In the genomic region with DNA sequence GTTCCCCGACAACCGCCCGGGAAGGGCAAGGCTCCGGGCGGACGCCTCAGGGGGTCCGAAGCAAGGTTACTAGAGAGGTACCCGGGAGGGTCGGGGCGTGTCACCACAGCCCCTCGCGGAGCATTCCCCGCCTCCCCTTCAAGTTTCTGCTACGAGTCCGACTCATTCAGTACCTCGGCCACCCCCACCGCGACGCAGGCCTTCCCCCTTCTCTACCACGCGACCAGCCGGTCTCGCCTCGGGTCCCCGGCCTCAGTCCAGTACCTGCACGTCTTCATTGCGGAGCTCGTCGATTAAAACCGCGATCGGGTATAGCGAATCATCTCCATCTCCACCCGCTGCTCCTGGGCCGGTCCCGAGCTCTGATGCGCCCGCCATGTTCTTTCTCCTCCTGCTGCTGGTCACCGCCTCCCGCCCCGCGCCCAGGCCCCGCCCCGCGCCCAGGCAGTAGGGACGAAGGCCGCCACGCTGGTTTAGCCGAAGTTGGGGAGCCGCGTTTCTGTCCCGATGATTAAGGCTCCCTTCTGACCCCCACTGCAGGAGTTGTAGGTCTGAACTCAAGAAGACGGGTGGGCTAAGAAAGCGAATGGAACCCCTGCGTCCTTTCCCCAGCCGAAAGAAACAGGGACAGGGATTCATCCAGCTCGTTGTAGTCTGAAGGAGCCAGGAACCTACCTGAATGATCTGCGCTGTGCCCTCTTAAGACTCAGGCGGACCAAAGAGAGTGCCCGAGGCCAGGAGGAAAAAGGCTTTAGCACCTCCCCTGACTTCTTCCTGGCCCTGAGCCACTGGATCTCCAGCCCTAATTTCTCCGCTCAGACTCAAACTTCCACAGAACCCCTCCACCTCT, we compare ENCODE assay signal across 8 cellular contexts. TPM values are rescaled to one million over a fixed set of nuclear protein-coding genes. Genes with fewer than 3 reads are reported as not detected.
A peak's percentile ranks its signal among the peaks of the same experiment; 100 is the strongest.
DNase-seq lines count a peak whose midpoint lies in the region; ATAC-seq and TF ChIP-seq lines count a peak whose summit lies in the region.

Gene PPP2R1B (minus strand): TSS at position 406 of the 850 bp plus-strand sequence. CDS start 28 bp downstream, at position 378.

- peaks cover 43% of the 10 kb centered on the region for H3K79me2 ChIP-seq in mammary epithelial cell (ENCODE audit: insufficient read depth, low read length)
- peaks cover 23% of the 10 kb centered on the region for H3K79me2 ChIP-seq in smooth muscle cell (ENCODE audit: low read depth)

- H3K27me3 ChIP-seq in mammary epithelial cell (ENCODE audit: insufficient read depth, low read length) (no peaks in the 10 kb centered on the region), smooth muscle cell (ENCODE audit: low read depth) (no peaks in the 10 kb centered on the region)

- dilution Hi-C loops in mammary epithelial cell (cut with HindIII; ENCODE audit: low sequenced_read_pairs) = no loop called here

- no peaks in the 10 kb centered on the region for H3K36me3 ChIP-seq in mammary epithelial cell (ENCODE audit: insufficient read depth, low read length)
- no peaks in the 10 kb centered on the region for H3K36me3 ChIP-seq in smooth muscle cell (ENCODE audit: low read depth)

- no peaks in the 10 kb centered on the region for H3K9me3 ChIP-seq in mammary epithelial cell (replicated peaks; ENCODE audit: insufficient read depth, low read length)
- H3K9me3 ChIP-seq in smooth muscle cell (replicated peaks; ENCODE audit: low read depth) = no peaks in the 10 kb centered on the region

- CTCF ChIA-PET in mammary epithelial cell (lab: Charles Lee; ENCODE audit: low non-redundant PET) = no interaction called here

- H3K27ac ChIP-seq in mammary epithelial cell (ENCODE audit: insufficient read depth, low read depth, low read length) (peak within 1 kb of the TSS; percentile 78), smooth muscle cell (ENCODE audit: low read depth) (peak within 1 kb of the TSS; percentile 51)

- H3K4me3 ChIP-seq in WI38 (ENCODE audit: low read depth, low read length) (peak within 1 kb of the TSS; percentile 90), mammary epithelial cell (replicated peaks in 1 of 3; ENCODE audit: insufficient read depth in 1 of 3, low read depth in 2 of 3, low read length in 3 of 3) (peak within 1 kb of the TSS; percentile 77 to 98 (median 97)), smooth muscle cell (peak within 1 kb of the TSS; percentile 84)

- H3K4me1 ChIP-seq in mammary epithelial cell (ENCODE audit: insufficient read depth, low read length) = peaks cover 19% of the 10 kb centered on the region
- H3K4me1 ChIP-seq in smooth muscle cell (ENCODE audit: low read depth) = peaks cover 16% of the 10 kb centered on the region

- no peaks in the 10 kb centered on the region for H3F3A ChIP-seq in smooth muscle cell (ENCODE audit: low read depth)

- peak; percentile 54 for DNase-seq in A172 (ENCODE audit: low spot score)
- peak; percentile 83 for DNase-seq in NCI-H2171 treated with DMSO at 0.1 percent for 48 hours (lab: John Stamatoyannopoulos, UW)
- peak; percentile 81 for DNase-seq in mammary epithelial cell
- DNase-seq in iPS-NIHi11 (ENCODE audit: low spot score) = peak; percentile 96
- DNase-seq in smooth muscle cell (lab: John Stamatoyannopoulos, UW; ENCODE audit: unreplicated experiment) = peak; percentile 70

- WGBS in mammary epithelial cell (ENCODE audit: low coverage, missing lambda C conversion rate) = 1% methylated on average over 20 of the region's 61 CpGs
- under 1% methylated on average over 49 of the region's 61 CpGs for WGBS in smooth muscle cell (ENCODE audit: low lambda C conversion rate)

- H4K20me1 ChIP-seq in mammary epithelial cell (ENCODE audit: insufficient read depth, low read length) (no peaks in the 10 kb centered on the region), smooth muscle cell (ENCODE audit: low read depth) (no peaks in the 10 kb centered on the region)

- ATAC-seq in GM18520 (IDR thresholded peaks at IDR 0.05; ENCODE audit: unreplicated experiment) = peak; percentile 46
- peak; percentile 80 for ATAC-seq in HG03064 (IDR thresholded peaks at IDR 0.05; ENCODE audit: low read depth, unreplicated experiment)

- TSS peak; percentile 70 for BruUV-seq in mammary epithelial cell (replicated peaks; lab: Mats Ljungman, UMichigan)

- in situ Hi-C loops in mammary epithelial cell (cut with MboI; ENCODE audit: low sequenced_read_pairs in 2 of 2) = no loop called here

- peak within 1 kb of the TSS; percentile 80 for H3K4me2 ChIP-seq in mammary epithelial cell (ENCODE audit: insufficient read depth, low read depth, low read length)
- H3K4me2 ChIP-seq in smooth muscle cell = peak within 1 kb of the TSS; percentile 92

- TF ChIP-seq CTCF in WI38 (IDR thresholded peaks at IDR 0.05; ENCODE audit: low read depth, low read length) = no peak
- TF ChIP-seq CTCF in mammary epithelial cell (conservative IDR thresholded peaks at IDR 0.05 in 1 of 2, IDR thresholded peaks at IDR 0.05 in 1 of 2; ENCODE audit: extremely low read depth in 1 of 2, insufficient read depth in 1 of 2, low read depth in 1 of 2, low read length in 2 of 2) = no peak
- no peak for TF ChIP-seq CTCF in smooth muscle cell (IDR thresholded peaks at IDR 0.05; ENCODE audit: borderline replicate concordance, insufficient read depth, poor library complexity, severe bottlenecking)

- H3K9ac ChIP-seq in mammary epithelial cell (ENCODE audit: insufficient read depth, low read length) = peak within 1 kb of the TSS; percentile 78
- peak within 1 kb of the TSS; percentile 70 for H3K9ac ChIP-seq in smooth muscle cell (ENCODE audit: low read depth)

- H2AFZ ChIP-seq in mammary epithelial cell (ENCODE audit: low read depth, low read length) = peak within 1 kb of the TSS; percentile 97
- H2AFZ ChIP-seq in smooth muscle cell (ENCODE audit: low read depth) = peak within 1 kb of the TSS; percentile 87

- intact Hi-C loops in mammary epithelial cell (cut with micrococcal nuclease) = loop anchor here (1.0 kb wide), 1 partner anchor 164 kb away; the partner anchor contains the start of gene SIK2

RNA-seq across cellular contexts. Expression of gene PPP2R1B, which starts in this region (rescaled TPM):
- 32.1 and 34.4 TPM in 2 replicates for total RNA-seq in A172 (2014; rRNA removed; shearing (Covaris generic))
- total RNA-seq in mammary epithelial cell (10 to 100 TPM; 26.2 to 34.7 TPM), smooth muscle cell (29.5 and 40.2 TPM in 2 replicates)
- polyA plus RNA-seq in mammary epithelial cell (25.0 TPM), smooth muscle cell (13.1 and 21.9 TPM in 2 replicates)
- 30.0 TPM for polyA minus RNA-seq in mammary epithelial cell

Comparison
In these comparisons a context has a peak if more than half of its experiments do, and no peak if none do; other contexts are left out.
1. Peak in every context shown above with its lines: DNase-seq, ATAC-seq, H3K4me3 ChIP-seq and H3K27ac ChIP-seq.